Comparison of ENCODE assay signal across 21 cellular contexts in the genomic region with DNA sequence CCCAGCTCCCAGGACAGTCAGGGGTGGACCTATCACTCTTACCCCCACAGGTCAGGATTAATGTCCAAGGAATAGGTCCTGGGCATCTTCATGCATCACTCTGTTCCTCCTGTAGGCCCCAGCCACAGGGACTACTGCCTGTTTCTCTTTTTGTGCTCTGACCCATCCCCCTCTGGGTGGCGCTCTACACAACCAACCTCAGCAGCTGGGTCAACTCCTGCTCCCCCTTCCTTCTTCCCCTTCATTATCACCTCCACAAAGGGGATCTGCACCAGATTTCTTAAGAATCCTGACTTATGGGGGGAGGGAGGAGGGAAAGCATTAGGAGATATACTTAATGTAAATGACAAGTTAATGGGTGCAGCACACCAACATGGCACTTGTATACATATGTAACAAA. TPM values are rescaled to one million over a fixed set of nuclear protein-coding genes. Genes with fewer than 3 reads are reported as not detected.
DNase-seq lines count a peak whose midpoint lies in the region; TF ChIP-seq lines count a peak whose summit lies in the region.
"Had no signal": no experiment of that assay in that cellular context is flagged by ENCODE, and none has a peak within 500 bp of the region (broad histone marks: within the 10 kb centered on the region; RNA-seq: fewer than 3 reads in every experiment).

No MANE protein-coding gene starts in this region.

- TF ChIP-seq POLR2A in erythroblast (IDR thresholded peaks at IDR 0.05; ENCODE audit: low read length): no peak

- no peak overlapping the region for H2AK5ac ChIP-seq in mesenchymal stem cell (ENCODE audit: low read length, severe bottlenecking)

- H3K36me3 ChIP-seq in mesenchymal stem cell (ENCODE audit: control insufficient read depth in 1 of 2, insufficient read depth in 2 of 2, low read depth in 1 of 2, low read length in 2 of 2): no peaks in the 10 kb centered on the region
- H3K36me3 ChIP-seq: BLaER1, sigmoid colon had no signal

- no peak overlapping the region for H3K14ac ChIP-seq in mesenchymal stem cell (ENCODE audit: low read length in 2 of 2)

- peaks cover 0 to 4% of the 10 kb centered on the region in 2 experiments for H3K27me3 ChIP-seq in mesenchymal stem cell (ENCODE audit: control insufficient read depth in 1 of 2, insufficient read depth in 1 of 2, low read length in 2 of 2)
- H3K27me3 ChIP-seq: BLaER1, sigmoid colon, testis had no signal

- no peak overlapping the region for H2AFZ ChIP-seq in mesenchymal stem cell (ENCODE audit: low read depth, low read length)
- H2AFZ ChIP-seq: PC-9 had no signal

- DNase-seq in GM13976 (ENCODE audit: low spot score) (no peak), OCI-M1 (lab: John Stamatoyannopoulos, UW) (peak; percentile 65), erythroblast (lab: John Stamatoyannopoulos, UW) (peak; percentile 55 to 60), C1 segment of cervical spinal cord (lab: John Stamatoyannopoulos, UW) (no peak), mesenchymal stem cell (no peak), DMS53 treated with DMSO at 0.1 percent for 48 hours (lab: John Stamatoyannopoulos, UW; ENCODE audit: unreplicated experiment) (no peak)
- no peak for DNase-seq in stimulated activated CD8-positive, alpha-beta memory T cell treated with anti-CD3 and anti-CD28 coated beads, Interleukin-4, amount 100 ng/mL, for 48 hours
- DNase-seq: activated CD8-positive, alpha-beta T cell treated with anti-CD3 and anti-CD28 coated beads for 36 hours; activated naive CD8-positive, alpha-beta T cell treated with anti-CD3 and anti-CD28 coated beads, Interleukin-2, amount 10 ng/mL, durations not matched to agents 7 days and 5 days; activated T-cell treated with anti-CD3 and anti-CD28 coated beads, Interleukin-2, amount 50 U/mL, for 48 hours; effector CD4-positive, alpha-beta T cell; hippocampal formation; left colon; NCI-H2029; NCI-H510A treated with DMSO at 0.1 percent for 48 hours; occipital lobe; PC-9; sigmoid colon; testis had no signal

- H3K4ac ChIP-seq in mesenchymal stem cell (ENCODE audit: low read depth in 1 of 2, low read length in 2 of 2): no peak overlapping the region

- in situ Hi-C loops in GM13976 (cut with MboI; ENCODE audit: low sequenced_read_pairs, unreplicated experiment): loop anchor here (25.0 kb wide), 1 partner anchor 220 kb away; no protein-coding TSS in a partner anchor

- no CpG with 5 or more reads among the region's 1 CpG for WGBS in mesenchymal stem cell

- no peak overlapping the region for H4K8ac ChIP-seq in mesenchymal stem cell (ENCODE audit: low read length)

- TF ChIP-seq CTCF in C4-2B (conservative IDR thresholded peaks at IDR 0.05) (peak; percentile 18), GM13976 (IDR thresholded peaks at IDR 0.05; ENCODE audit: borderline replicate concordance, control extremely low read depth, extremely low read depth, insufficient read depth, missing control alignments) (peak; percentile 12)

- no peaks in the 10 kb centered on the region for H3K9me3 ChIP-seq in mesenchymal stem cell (ENCODE audit: control insufficient read depth, low read length)
- H3K9me3 ChIP-seq: BLaER1, sigmoid colon, testis had no signal

- H3K4me2 ChIP-seq in mesenchymal stem cell (ENCODE audit: low read length, poor library complexity, severe bottlenecking): no peak overlapping the region
- H3K4me2 ChIP-seq: BLaER1, PC-9 had no signal

- no peaks in the 10 kb centered on the region for H3K79me1 ChIP-seq in mesenchymal stem cell (replicated peaks; ENCODE audit: low read length, poor library complexity, severe bottlenecking)

- no peak overlapping the region for H2BK120ac ChIP-seq in mesenchymal stem cell (ENCODE audit: low read depth, low read length)

- no peak overlapping the region for H3K23ac ChIP-seq in mesenchymal stem cell (ENCODE audit: low read length in 2 of 2)

- H4K91ac ChIP-seq in mesenchymal stem cell (ENCODE audit: low read length): no peak overlapping the region

- no peak overlapping the region for H3K9ac ChIP-seq in mesenchymal stem cell (ENCODE audit: low read length)
- H3K9ac ChIP-seq: BLaER1 had no signal

- H3K4me3 ChIP-seq in mesenchymal stem cell (ENCODE audit: insufficient read depth in 1 of 2, low read depth in 1 of 2, low read length in 2 of 2): no peak overlapping the region
- H3K4me3 ChIP-seq: BLaER1, PC-9, sigmoid colon, testis had no signal

- no peak overlapping the region for H2BK12ac ChIP-seq in mesenchymal stem cell (ENCODE audit: low read length in 2 of 2)

- H2BK15ac ChIP-seq in mesenchymal stem cell (ENCODE audit: low read depth, poor library complexity, severe bottlenecking): no peak overlapping the region

- H3K18ac ChIP-seq in mesenchymal stem cell (ENCODE audit: low read depth in 1 of 2, low read length in 2 of 2): no peak overlapping the region

- peaks cover 2% of the 10 kb centered on the region for H3K4me1 ChIP-seq in mesenchymal stem cell (ENCODE audit: control insufficient read depth, insufficient read depth, low read depth, low read length)
- H3K4me1 ChIP-seq: BLaER1, testis had no signal

- H2BK5ac ChIP-seq in mesenchymal stem cell (ENCODE audit: low read depth, low read length, poor library complexity, severe bottlenecking): no peak overlapping the region

- no peak overlapping the region for H3K27ac ChIP-seq in C4-2B
- no peak overlapping the region for H3K27ac ChIP-seq in mesenchymal stem cell (ENCODE audit: low read length, poor library complexity, severe bottlenecking)
- H3K27ac ChIP-seq: BLaER1, PC-9, sigmoid colon, testis had no signal

RNA-seq across cellular contexts. Expression of a gene that starts 12.2 kb away (rescaled TPM):
- polyA plus RNA-seq in mesenchymal stem cell (2013, experiment 1 of 2): 4.2 TPM
- 3.7 TPM for polyA plus RNA-seq in mesenchymal stem cell (2013, experiment 2 of 2)

RNA-seq across cellular contexts. Expression of a gene that starts 35.9 kb away (rescaled TPM):
- polyA plus RNA-seq in mesenchymal stem cell (2013, experiment 1 of 2): 10.1 TPM
- polyA plus RNA-seq in mesenchymal stem cell (2013, experiment 2 of 2): 10.4 TPM

RNA-seq across cellular contexts. Expression of a gene that starts 36.2 kb away (rescaled TPM):
- 18.0 TPM for polyA plus RNA-seq in mesenchymal stem cell (2013, experiment 1 of 2)
- 17.2 TPM for polyA plus RNA-seq in mesenchymal stem cell (2013, experiment 2 of 2)

Comparison
In these comparisons a context has a peak if more than half of its experiments do, and no peak if none do; other contexts are left out.
1. DNase-seq: peak in OCI-M1 (single experiment) and erythroblast (2 of 2); none in GM13976 (single experiment), C1 segment of cervical spinal cord (0 of 14), mesenchymal stem cell (single experiment), DMS53 treated with DMSO at 0.1 percent for 48 hours (single experiment) and stimulated activated CD8-positive, alpha-beta memory T cell treated with anti-CD3 and anti-CD28 coated beads, Interleukin-4, amount 100 ng/mL, for 48 hours (single experiment).